Comparison of ENCODE assay signal across 1 cellular context in genomic region chr14:45258805-45259204, GRCh38.
TF ChIP-seq lines count a peak whose summit lies in the region.

No MANE protein-coding gene starts in this region.

TF ChIP-seq in HepG2, 621 proteins besides CTCF, POLR2A, EP300 and RAD21:
- TF ChIP-seq ZNF564 (CRISPR knock-in tag; IDR thresholded peaks at IDR 0.05) (no peak), ZNF160 (CRISPR knock-in tag; IDR thresholded peaks at IDR 0.05) (peak; percentile 95), ZNF550 (CRISPR knock-in tag; IDR thresholded peaks at IDR 0.05; ENCODE audit: borderline replicate concordance) (no peak)
